In genomic region chr1:119656410-119656955, GRCh38 we compare ENCODE assay signal across 19 cellular contexts. TPM values are rescaled to one million over a fixed set of nuclear protein-coding genes. Genes with fewer than 3 reads are reported as not detected.
DNase-seq lines count a peak whose midpoint lies in the region; ATAC-seq and TF ChIP-seq lines count a peak whose summit lies in the region.
"Had no signal": no experiment of that assay in that cellular context is flagged by ENCODE, and none has a peak within 500 bp of the region (broad histone marks: within the 10 kb centered on the region; RNA-seq: fewer than 3 reads in every experiment).

No MANE protein-coding gene starts in this region.

- peaks cover 6% of the 10 kb centered on the region for H3K27me3 ChIP-seq in gastroesophageal sphincter
- H3K27me3 ChIP-seq: right atrium auricular region, vagina had no signal

- H3K27ac ChIP-seq in gastroesophageal sphincter, result no peak overlapping the region
- H3K27ac ChIP-seq: neutrophil, right atrium auricular region, vagina had no signal

- TF ChIP-seq POLR2A in gastroesophageal sphincter (IDR thresholded peaks at IDR 0.05), result no peak

- DNase-seq in midbrain (lab: John Stamatoyannopoulos, UW) (no peak), HK-2 (ENCODE audit: unreplicated experiment) (no peak), NCI-H187 treated with DMSO at 0.1 percent for 48 hours (lab: John Stamatoyannopoulos, UW) (no peak)
- DNase-seq: activated CD8-positive, alpha-beta memory T cell treated with anti-CD3 and anti-CD28 coated beads, Interleukin-2, amount 50 U/mL, for 4 hours; activated naive CD4-positive, alpha-beta T cell treated with anti-CD3 and anti-CD28 coated beads for 36 hours; CD4-positive, alpha-beta T cell; DMS79; left cardiac atrium; NCI-H2029 treated with DMSO at 0.1 percent for 48 hours; NCI-H524 treated with DMSO at 0.1 percent for 48 hours had no signal

- no peak overlapping the region for H3K4me3 ChIP-seq in gastroesophageal sphincter
- H3K4me3 ChIP-seq: right atrium auricular region, vagina had no signal

- no peak for TF ChIP-seq EP300 in gastroesophageal sphincter (IDR thresholded peaks at IDR 0.05)

- no peaks in the 10 kb centered on the region for H3K4me1 ChIP-seq in gastroesophageal sphincter

- peak; percentile 78 for ATAC-seq in GM18502 (IDR thresholded peaks at IDR 0.05; ENCODE audit: poor library complexity, unreplicated experiment)
- peak; percentile 41 for ATAC-seq in GM19463 (IDR thresholded peaks at IDR 0.05; ENCODE audit: unreplicated experiment)
- ATAC-seq in HG02678 (IDR thresholded peaks at IDR 0.05; ENCODE audit: unreplicated experiment), result peak; percentile 47
- ATAC-seq in HG03565 (IDR thresholded peaks at IDR 0.05; ENCODE audit: unreplicated experiment), result peak; percentile 57
- no peak for ATAC-seq in gastroesophageal sphincter
- ATAC-seq: left cardiac atrium had no signal

- WGBS in gastroesophageal sphincter (ENCODE audit: low coverage in 1 of 2), 2 donors, result 89 to 93% methylated on average over 5 of the region's 5 CpGs

- H3K36me3 ChIP-seq in gastroesophageal sphincter, result no peaks in the 10 kb centered on the region
- H3K36me3 ChIP-seq: neutrophil, right atrium auricular region, vagina had no signal

- no peaks in the 10 kb centered on the region for H3K9me3 ChIP-seq in gastroesophageal sphincter
- H3K9me3 ChIP-seq: neutrophil, right atrium auricular region, vagina had no signal

- no peak for TF ChIP-seq CTCF in gastroesophageal sphincter (IDR thresholded peaks at IDR 0.05)

RNA-seq across cellular contexts. Expression of gene ZNF697, which starts 8.4 kb away (rescaled TPM):
- 1 to 10 TPM; 2.6 to 5.6 (median 4.6) TPM for total RNA-seq in gastroesophageal sphincter
- total RNA-seq: OCI-LY7 had no signal

RNA-seq across cellular contexts. Expression of gene PHGDH, which starts 55.3 kb away (rescaled TPM):
- 10 to 100 TPM; 16.7 to 34.9 (median 26.4) TPM for total RNA-seq in gastroesophageal sphincter
